9 cellular contexts compared by ENCODE assay signal in genomic region chr10:1043532-1043995, GRCh38. TPM values are rescaled to one million over a fixed set of nuclear protein-coding genes. Genes with fewer than 3 reads are reported as not detected.
DNase-seq lines count a peak whose midpoint lies in the region; ATAC-seq and FAIRE-seq lines count a peak whose summit lies in the region.
"Had no signal": no experiment of that assay in that cellular context is flagged by ENCODE, and none has a peak within 500 bp of the region (broad histone marks: within the 10 kb centered on the region; RNA-seq: fewer than 3 reads in every experiment).

No MANE protein-coding gene starts in this region.

- peak; percentile 49 for ATAC-seq in HG03280 (IDR thresholded peaks at IDR 0.05; ENCODE audit: unreplicated experiment)
- peak; percentile 55 for ATAC-seq in activated naive CD8-positive, alpha-beta T cell treated with anti-CD3 and anti-CD28 coated beads, Interleukin-2, amount 10 ng/mL, durations not matched to agents 7 days and 5 days (ENCODE audit: low read depth)

- peak overlapping the region; percentile 90 for H3K27ac ChIP-seq in BLaER1

- H3K4me1 ChIP-seq in BLaER1 (peaks cover 81% of the 10 kb centered on the region), mucosa of stomach (ENCODE audit: control insufficient read depth, insufficient read depth, low read length) (peaks cover 4% of the 10 kb centered on the region)

- no peaks in the 10 kb centered on the region for H3K9me3 Mint-ChIP-seq in activated naive CD8-positive, alpha-beta T cell treated with anti-CD3 and anti-CD28 coated beads, Interleukin-2, amount 10 ng/mL, durations not matched to agents 7 days and 5 days

- peaks cover 47% of the 10 kb centered on the region for H4K20me1 ChIP-seq in BLaER1

- peak overlapping the region; percentile 93 for H3K4me2 ChIP-seq in BLaER1

- H3K27me3 Mint-ChIP-seq in activated naive CD8-positive, alpha-beta T cell treated with anti-CD3 and anti-CD28 coated beads, Interleukin-2, amount 10 ng/mL, durations not matched to agents 7 days and 5 days, result no peaks in the 10 kb centered on the region

- H3K36me3 ChIP-seq in BLaER1 (peaks cover 35% of the 10 kb centered on the region), mucosa of stomach (ENCODE audit: control insufficient read depth, insufficient read depth, low read length) (peaks cover 5% of the 10 kb centered on the region)

- H3K9ac ChIP-seq in BLaER1, result peak overlapping the region; percentile 77
- H3K9ac ChIP-seq in mucosa of stomach (ENCODE audit: low read length), result peak overlapping the region; percentile 33

- H3K9me3 ChIP-seq in BLaER1, result no peaks in the 10 kb centered on the region
- H3K9me3 ChIP-seq in mucosa of stomach (ENCODE audit: control insufficient read depth, low read length), result no peaks in the 10 kb centered on the region

- DNase-seq in GM19239 (ENCODE audit: insufficient read length, low spot score) (peak; percentile 30), activated gamma-delta T cell (lab: John Stamatoyannopoulos, UW) (no peak), NCI-H2171 treated with DMSO at 0.1 percent for 48 hours (lab: John Stamatoyannopoulos, UW) (no peak), iPS-NIHi11 (ENCODE audit: low spot score) (no peak)
- DNase-seq in activated naive CD8-positive, alpha-beta T cell treated with anti-CD3 and anti-CD28 coated beads, Interleukin-2, amount 10 ng/mL, durations not matched to agents 7 days and 5 days, result no peak

- FAIRE-seq in GM19239 (lab: Jason Lieb, UNC), result peak; percentile 86

- H3K36me3 Mint-ChIP-seq in activated naive CD8-positive, alpha-beta T cell treated with anti-CD3 and anti-CD28 coated beads, Interleukin-2, amount 10 ng/mL, durations not matched to agents 7 days and 5 days, result peaks cover 41% of the 10 kb centered on the region

- H3K27me3 ChIP-seq in BLaER1 (no peaks in the 10 kb centered on the region), mucosa of stomach (ENCODE audit: control insufficient read depth, insufficient read depth, low read length) (no peaks in the 10 kb centered on the region)

- H3K27ac Mint-ChIP-seq in activated naive CD8-positive, alpha-beta T cell treated with anti-CD3 and anti-CD28 coated beads, Interleukin-2, amount 10 ng/mL, durations not matched to agents 7 days and 5 days, result peak overlapping the region; percentile 91

- H3K4me3 Mint-ChIP-seq in activated naive CD8-positive, alpha-beta T cell treated with anti-CD3 and anti-CD28 coated beads, Interleukin-2, amount 10 ng/mL, durations not matched to agents 7 days and 5 days, result peak overlapping the region; percentile 79

- POLR2A ChIA-PET in activated naive CD8-positive, alpha-beta T cell treated with anti-CD3 and anti-CD28 coated beads, Interleukin-2, amount 10 ng/mL, durations not matched to agents 7 days and 5 days (lab: Charles Lee), result interaction anchor here (1.0 to 2.8 kb wide), 3 partner anchors 8 to 112 kb away, joined by 3 to 15 read pairs (median 4); partner anchors contain the start of genes LARP4B and WDR37

- peaks cover 42% of the 10 kb centered on the region for H3K4me1 Mint-ChIP-seq in activated naive CD8-positive, alpha-beta T cell treated with anti-CD3 and anti-CD28 coated beads, Interleukin-2, amount 10 ng/mL, durations not matched to agents 7 days and 5 days

- H3K4me3 ChIP-seq in BLaER1 (peak overlapping the region; percentile 60), mucosa of stomach (ENCODE audit: low read length) (no peak overlapping the region)

RNA-seq across cellular contexts. Expression of gene IDI1, which starts 5.4 kb away (rescaled TPM):
- 10 to 100 TPM; 53.8 to 57.6 TPM for total RNA-seq in activated naive CD8-positive, alpha-beta T cell treated with anti-CD3 and anti-CD28 coated beads, Interleukin-2, amount 10 ng/mL, durations not matched to agents 7 days and 5 days

RNA-seq across cellular contexts. Expression of gene WDR37, which starts 12.6 kb away (rescaled TPM):
- total RNA-seq in activated naive CD8-positive, alpha-beta T cell treated with anti-CD3 and anti-CD28 coated beads, Interleukin-2, amount 10 ng/mL, durations not matched to agents 7 days and 5 days, result 10 to 100 TPM; 30.4 to 34.4 TPM

RNA-seq across cellular contexts. Expression of gene IDI2, which starts 17.9 kb away (rescaled TPM):
- not detected for total RNA-seq in activated naive CD8-positive, alpha-beta T cell treated with anti-CD3 and anti-CD28 coated beads, Interleukin-2, amount 10 ng/mL, durations not matched to agents 7 days and 5 days
- total RNA-seq: lower leg skin had no signal

RNA-seq across cellular contexts. Expression of gene GTPBP4, which starts 55.3 kb away (rescaled TPM):
- 10 to 100 TPM; 58.6 to 61.1 TPM for total RNA-seq in activated naive CD8-positive, alpha-beta T cell treated with anti-CD3 and anti-CD28 coated beads, Interleukin-2, amount 10 ng/mL, durations not matched to agents 7 days and 5 days
